In genomic region chr19:14659886-14660489, GRCh38 we compare ENCODE assay signal across 32 cellular contexts. TPM values are rescaled to one million over a fixed set of nuclear protein-coding genes. Genes with fewer than 3 reads are reported as not detected.
"Had no signal": no experiment of that assay in that cellular context is flagged by ENCODE, and none has a peak within 500 bp of the region (broad histone marks: within the 10 kb centered on the region; RNA-seq: fewer than 3 reads in every experiment).

No MANE protein-coding gene starts in this region.

- H3K27me3 ChIP-seq: colonic mucosa, gastrocnemius medialis had no signal

- ATAC-seq: effector memory CD8-positive, alpha-beta T cell; esophagus mucosa; gastrocnemius medialis; heart right ventricle; left cardiac atrium; left lung; left ventricle myocardium superior; naive thymus-derived CD4-positive, alpha-beta T cell had no signal

- DNase-seq: colonic mucosa; cortex of kidney; effector CD8-positive, alpha-beta T cell; effector memory CD8-positive, alpha-beta T cell; endodermal cell; erythroblast; esophagus squamous epithelium; foreskin fibroblast; foreskin melanocyte; gastrocnemius medialis; glutamatergic neuron; head of caudate nucleus; heart right ventricle; hippocampal formation; left cardiac atrium; left lung; left ventricle myocardium superior; mammary epithelial cell; mesendoderm; midbrain; naive thymus-derived CD4-positive, alpha-beta T cell had no signal

- H3K4me3 ChIP-seq: colonic mucosa, esophagus squamous epithelium, gastrocnemius medialis, heart right ventricle, left lung, lung had no signal

- FAIRE-seq: endometrium, islet of Langerhans, keratinocyte had no signal

- H3K36me3 ChIP-seq: colonic mucosa, esophagus squamous epithelium, gastrocnemius medialis, left lung had no signal

- H3K9me3 ChIP-seq: colonic mucosa, esophagus squamous epithelium, gastrocnemius medialis, heart right ventricle, left lung had no signal

- H3K27ac ChIP-seq: colonic mucosa, epithelial cell of prostate, esophagus squamous epithelium, gastrocnemius medialis, heart right ventricle, left lung had no signal

- H3K4me1 ChIP-seq: colonic mucosa, esophagus squamous epithelium, gastrocnemius medialis had no signal

RNA-seq across cellular contexts. Expression of gene ADGRE3, which starts 14.7 kb away (rescaled TPM):
- total RNA-seq: dermis microvascular lymphatic vessel endothelial cell, endodermal cell, gastrocnemius medialis, glomerular endothelial cell, kidney epithelial cell, left ventricle myocardium superior, lower leg skin, mammary epithelial cell, mucosa of gallbladder had no signal
- polyA plus RNA-seq: keratinocyte; mammary epithelial cell; naive thymus-derived CD4-positive, alpha-beta T cell had no signal
